In the genomic region with DNA sequence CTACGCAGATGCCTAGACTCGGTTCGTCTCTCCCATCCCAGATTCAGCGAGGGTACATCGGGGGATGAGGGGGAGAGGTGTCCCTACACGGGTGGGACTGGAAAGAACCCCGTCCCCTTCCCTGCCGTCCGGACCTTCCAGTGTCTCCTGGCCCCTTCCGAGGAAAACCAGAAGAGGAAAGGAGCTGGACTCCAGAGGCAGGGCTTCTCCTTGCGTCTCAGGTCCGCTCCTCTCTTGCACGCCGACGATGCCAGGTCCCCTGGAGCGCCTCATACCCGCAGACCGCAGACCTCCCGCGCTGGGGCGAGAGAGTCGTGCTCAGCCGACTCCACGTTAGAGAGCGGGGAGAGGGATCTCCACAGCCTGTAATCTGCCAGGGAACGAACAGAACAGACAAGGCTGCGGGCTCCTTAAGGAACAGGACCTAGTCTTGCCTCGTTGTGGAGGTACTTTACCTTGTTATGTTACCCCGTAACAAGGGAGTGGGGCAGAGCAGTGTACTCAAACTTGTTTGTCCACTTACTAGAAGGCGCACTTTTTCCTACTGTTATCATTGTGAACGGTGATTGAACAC, we compare ENCODE assay signal across 1 cellular context.
TF ChIP-seq lines count a peak whose summit lies in the region.

No MANE protein-coding gene starts in this region.

TF ChIP-seq in K562, 482 proteins besides CTCF, POLR2A, EP300 and RAD21 (continued from another document and continues in another):
- TF ChIP-seq HMGXB4 (CRISPR knock-in tag; IDR thresholded peaks at IDR 0.05) (no peak), JUND (IDR thresholded peaks at IDR 0.05; ENCODE audit: borderline replicate concordance, low read depth, low read length) (peak; percentile 2; the same call in 1 of the 2 replicates), JUND (tag; IDR thresholded peaks at IDR 0.05; ENCODE audit: borderline replicate concordance, low read depth, low read length) (no peak), TFAP4 (CRISPR knock-in tag; IDR thresholded peaks at IDR 0.05; ENCODE audit: borderline replicate concordance) (peak; percentile 13; the same call in 1 of the 2 replicates), BRF1 (IDR thresholded peaks at IDR 0.05; ENCODE audit: borderline replicate concordance, extremely low read depth, insufficient read length) (no peak), NFE2L1 (tag; IDR thresholded peaks at IDR 0.05; ENCODE audit: borderline replicate concordance, low read depth) (no peak), RBBP5 (IDR thresholded peaks at IDR 0.05; ENCODE audit: borderline replicate concordance, insufficient read depth, low read length, poor library complexity, severe bottlenecking) (peak; percentile 9), ZNF507 (tag; conservative IDR thresholded peaks at IDR 0.05) (no peak), ZNF583 (CRISPR knock-in tag; IDR thresholded peaks at IDR 0.05) (peak; percentile 65; the same call in 1 of the 2 replicates), KDM2B (CRISPR knock-in tag; IDR thresholded peaks at IDR 0.05) (peak; percentile 51; the same call in 1 of the 2 replicates), ZNF253 (CRISPR knock-in tag; conservative IDR thresholded peaks at IDR 0.05) (no peak), ELF1 (tag; IDR thresholded peaks at IDR 0.05) (no peak), NR4A1 (CRISPR knock-in tag; IDR thresholded peaks at IDR 0.05) (peak; percentile 82; the same call in 1 of the 2 replicates), NR4A1 (tag; IDR thresholded peaks at IDR 0.05) (no peak), NCOA2 (IDR thresholded peaks at IDR 0.05; ENCODE audit: partially characterized antibody in 2 of 2) (no peak), FOXO4 (CRISPR knock-in tag; IDR thresholded peaks at IDR 0.05) (peak; percentile 67; the same call in 1 of the 2 replicates), NBN (IDR thresholded peaks at IDR 0.05; ENCODE audit: low read depth) (peak; percentile 51; the same call in 1 of the 2 replicates), ZNF449 (CRISPR knock-in tag; IDR thresholded peaks at IDR 0.05) (no peak), ZFP36 (IDR thresholded peaks at IDR 0.05; ENCODE audit: low read depth, low read length, partially characterized antibody) (peak; percentile 1), ZBTB12 (CRISPR knock-in tag; IDR thresholded peaks at IDR 0.05) (no peak), MYBL2 (IDR thresholded peaks at IDR 0.05; ENCODE audit: low read depth) (no peak), MYBL2 (CRISPR knock-in tag; IDR thresholded peaks at IDR 0.05; ENCODE audit: borderline replicate concordance) (no peak), ZBTB17 (CRISPR knock-in tag; IDR thresholded peaks at IDR 0.05) (peak; percentile 29; the same call in 1 of the 2 replicates), MTA1 (IDR thresholded peaks at IDR 0.05; ENCODE audit: borderline replicate concordance) (peak; percentile 31; the same call in 1 of the 2 replicates), IFI16 (CRISPR knock-in tag; IDR thresholded peaks at IDR 0.05) (no peak), SMARCE1 (IDR thresholded peaks at IDR 0.05) (peak; percentile 64; the same call in 1 of the 2 replicates), PBX2 (CRISPR knock-in tag; IDR thresholded peaks at IDR 0.05; ENCODE audit: low read depth) (no peak), PBX2 (tag; conservative IDR thresholded peaks at IDR 0.05; ENCODE audit: low read depth) (no peak), KLF13 (tag; IDR thresholded peaks at IDR 0.05; ENCODE audit: borderline replicate concordance, low read depth) (0 out of 2 replicates have a peak, but pooled peaks have one; percentile 27), SMAD1 (IDR thresholded peaks at IDR 0.05; ENCODE audit: low read depth, low read length, partially characterized antibody) (no peak), ZNF134 (CRISPR knock-in tag; conservative IDR thresholded peaks at IDR 0.05) (no peak), HDAC2 (IDR thresholded peaks at IDR 0.05) (peak; percentile 68; the same call in 1 of the 2 replicates), ZNF408 (CRISPR knock-in tag; IDR thresholded peaks at IDR 0.05; ENCODE audit: low read depth) (no peak), DIDO1 (tag; IDR thresholded peaks at IDR 0.05; ENCODE audit: low read depth) (no peak), ATF6 (CRISPR knock-in tag; IDR thresholded peaks at IDR 0.05) (no peak), ESRRA (IDR thresholded peaks at IDR 0.05; ENCODE audit: borderline replicate concordance, low read depth) (peak; percentile 75; the same call in 1 of the 2 replicates), MEIS2 (IDR thresholded peaks at IDR 0.05; ENCODE audit: partially characterized antibody) (no peak), ZNF121 (CRISPR knock-in tag; conservative IDR thresholded peaks at IDR 0.05) (no peak), ZNF175 (CRISPR knock-in tag; IDR thresholded peaks at IDR 0.05; ENCODE audit: low read depth) (no peak), PHF8 (IDR thresholded peaks at IDR 0.05; ENCODE audit: borderline replicate concordance, low read length) (no peak), ZNF274 (IDR thresholded peaks at IDR 0.05; ENCODE audit: borderline replicate concordance, low read depth, low read length) (no peak), RB1 (IDR thresholded peaks at IDR 0.05; ENCODE audit: low read depth) (peak; percentile 37; the same call in 1 of the 2 replicates), PCBP2 (IDR thresholded peaks at IDR 0.05; ENCODE audit: low read depth, low read length, poor library complexity, severe bottlenecking) (no peak), PRMT5 (CRISPR knock-in tag; IDR thresholded peaks at IDR 0.05) (no peak), ZNF174 (CRISPR knock-in tag; IDR thresholded peaks at IDR 0.05) (no peak), JUN (IDR thresholded peaks at IDR 0.05; ENCODE audit: borderline replicate concordance, low read depth, low read length) (no peak), JUN (CRISPR knock-in tag; IDR thresholded peaks at IDR 0.05; ENCODE audit: borderline replicate concordance) (0 out of 2 replicates have a peak, but pooled peaks have one; percentile 38)
- TF ChIP-seq, protein P1, sequence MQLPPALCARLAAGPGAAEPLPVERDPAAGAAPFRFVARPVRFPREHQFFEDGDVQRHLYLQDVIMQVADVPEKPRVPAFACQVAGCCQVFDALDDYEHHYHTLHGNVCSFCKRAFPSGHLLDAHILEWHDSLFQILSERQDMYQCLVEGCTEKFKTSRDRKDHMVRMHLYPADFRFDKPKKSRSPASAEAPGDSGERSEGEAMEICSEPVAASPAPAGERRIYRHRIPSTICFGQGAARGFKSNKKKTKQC (CRISPR knock-in tag; IDR thresholded peaks at IDR 0.05): peak; percentile 36; the same call in 1 of the 2 replicates
- TF ChIP-seq, protein P2, sequence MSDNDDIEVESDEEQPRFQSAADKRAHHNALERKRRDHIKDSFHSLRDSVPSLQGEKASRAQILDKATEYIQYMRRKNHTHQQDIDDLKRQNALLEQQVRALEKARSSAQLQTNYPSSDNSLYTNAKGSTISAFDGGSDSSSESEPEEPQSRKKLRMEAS (CRISPR knock-in tag; IDR thresholded peaks at IDR 0.05): peak; percentile 60
- TF ChIP-seq, protein P3, sequence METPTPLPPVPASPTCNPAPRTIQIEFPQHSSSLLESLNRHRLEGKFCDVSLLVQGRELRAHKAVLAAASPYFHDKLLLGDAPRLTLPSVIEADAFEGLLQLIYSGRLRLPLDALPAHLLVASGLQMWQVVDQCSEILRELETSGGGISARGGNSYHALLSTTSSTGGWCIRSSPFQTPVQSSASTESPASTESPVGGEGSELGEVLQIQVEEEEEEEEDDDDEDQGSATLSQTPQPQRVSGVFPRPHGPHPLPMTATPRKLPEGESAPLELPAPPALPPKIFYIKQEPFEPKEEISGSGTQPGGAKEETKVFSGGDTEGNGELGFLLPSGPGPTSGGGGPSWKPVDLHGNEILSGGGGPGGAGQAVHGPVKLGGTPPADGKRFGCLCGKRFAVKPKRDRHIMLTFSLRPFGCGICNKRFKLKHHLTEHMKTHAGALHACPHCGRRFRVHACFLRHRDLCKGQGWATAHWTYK (CRISPR knock-in tag; IDR thresholded peaks at IDR 0.05): peak; percentile 54; the same call in 1 of the 2 replicates
- TF ChIP-seq, protein P4, sequence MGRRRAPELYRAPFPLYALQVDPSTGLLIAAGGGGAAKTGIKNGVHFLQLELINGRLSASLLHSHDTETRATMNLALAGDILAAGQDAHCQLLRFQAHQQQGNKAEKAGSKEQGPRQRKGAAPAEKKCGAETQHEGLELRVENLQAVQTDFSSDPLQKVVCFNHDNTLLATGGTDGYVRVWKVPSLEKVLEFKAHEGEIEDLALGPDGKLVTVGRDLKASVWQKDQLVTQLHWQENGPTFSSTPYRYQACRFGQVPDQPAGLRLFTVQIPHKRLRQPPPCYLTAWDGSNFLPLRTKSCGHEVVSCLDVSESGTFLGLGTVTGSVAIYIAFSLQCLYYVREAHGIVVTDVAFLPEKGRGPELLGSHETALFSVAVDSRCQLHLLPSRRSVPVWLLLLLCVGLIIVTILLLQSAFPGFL (CRISPR knock-in tag; IDR thresholded peaks at IDR 0.05): no peak
